In the genomic region with DNA sequence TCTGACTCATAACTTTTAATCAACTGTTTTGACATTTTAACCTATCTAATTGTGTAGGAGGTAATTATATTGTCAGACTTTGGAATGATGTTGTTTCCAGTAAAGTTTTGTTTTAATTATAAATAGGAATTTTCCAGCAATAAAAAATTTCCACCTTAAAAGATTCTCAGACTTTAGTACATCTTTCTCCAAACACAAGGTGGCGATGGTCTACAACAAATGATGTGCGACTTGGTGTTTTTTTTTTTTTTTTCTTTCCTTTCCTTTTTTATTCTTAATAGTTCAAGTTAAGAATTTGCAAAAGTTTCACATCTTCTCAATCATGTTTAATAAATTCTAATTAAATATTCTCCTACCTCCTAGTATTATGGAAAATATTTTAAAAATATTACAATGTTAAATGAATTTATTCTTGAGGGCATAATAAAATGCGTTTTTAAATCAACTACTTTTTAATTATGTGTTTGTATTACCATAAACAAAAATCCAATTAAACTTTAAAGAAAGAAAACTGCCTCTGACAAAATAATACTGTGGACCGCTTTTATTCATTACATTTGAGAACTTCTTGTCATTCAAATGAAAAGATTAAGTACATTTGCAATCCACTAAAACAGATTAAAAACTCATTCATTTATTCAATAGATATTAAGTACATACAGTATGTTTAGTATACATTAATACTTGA, we compare ENCODE assay signal across 9 cellular contexts. TPM values are rescaled to one million over a fixed set of nuclear protein-coding genes. Genes with fewer than 3 reads are reported as not detected.
DNase-seq lines count a peak whose midpoint lies in the region; ATAC-seq and TF ChIP-seq lines count a peak whose summit lies in the region.
"Had no signal": no experiment of that assay in that cellular context is flagged by ENCODE, and none has a peak within 500 bp of the region (broad histone marks: within the 10 kb centered on the region; RNA-seq: fewer than 3 reads in every experiment).

No MANE protein-coding gene starts in this region.

- H3K27me3 Mint-ChIP-seq in activated CD4-positive, alpha-beta memory T cell treated with anti-CD3 and anti-CD28 coated beads, Interleukin-2, amount 10 ng/mL, durations not matched to agents 7 days and 5 days: peaks cover 44% of the 10 kb centered on the region

- H3K4me3 Mint-ChIP-seq in activated CD4-positive, alpha-beta memory T cell treated with anti-CD3 and anti-CD28 coated beads, Interleukin-2, amount 10 ng/mL, durations not matched to agents 7 days and 5 days: no peak overlapping the region
- H3K4me3 Mint-ChIP-seq: central memory CD8-positive, alpha-beta T cell had no signal

- CTCF ChIA-PET in activated CD4-positive, alpha-beta memory T cell treated with anti-CD3 and anti-CD28 coated beads, Interleukin-2, amount 10 ng/mL, durations not matched to agents 7 days and 5 days (lab: Charles Lee): no interaction called here

- no peaks in the 10 kb centered on the region for H3K36me3 Mint-ChIP-seq in activated CD4-positive, alpha-beta memory T cell treated with anti-CD3 and anti-CD28 coated beads, Interleukin-2, amount 10 ng/mL, durations not matched to agents 7 days and 5 days (ENCODE audit: low read depth)

- peak; percentile 29 for TF ChIP-seq CTCF in GM12865 (IDR thresholded peaks at IDR 0.05; ENCODE audit: insufficient read depth, low read depth, low read length, missing control alignments)
- TF ChIP-seq CTCF in dorsolateral prefrontal cortex (IDR thresholded peaks at IDR 0.05 in 54 of 56, conservative IDR thresholded peaks at IDR 0.05 in 2 of 56; ENCODE audit: low read depth in 1 of 56, partially characterized antibody in 56 of 56): peak; percentile 41 to 82 (median 68)
- peak; percentile 31 for TF ChIP-seq CTCF in parathyroid adenoma (IDR thresholded peaks at IDR 0.05)

- ATAC-seq in GM19351 (IDR thresholded peaks at IDR 0.05; ENCODE audit: unreplicated experiment): no peak

- H3K4me3 ChIP-seq in ACC112 (ENCODE audit: low read depth, low read length) (peak overlapping the region; percentile 60), GM12865 (ENCODE audit: low read depth, low read length) (no peak overlapping the region), dorsolateral prefrontal cortex (peak overlapping the region in 51 of 59 donors; percentile 2 to 53 (median 25)), parathyroid adenoma (ENCODE audit: low read depth, low read length) (peak overlapping the region; percentile 12)

- POLR2A ChIA-PET in activated CD4-positive, alpha-beta memory T cell treated with anti-CD3 and anti-CD28 coated beads, Interleukin-2, amount 10 ng/mL, durations not matched to agents 7 days and 5 days (lab: Charles Lee): no interaction called here

- no peaks in the 10 kb centered on the region for H3K36me3 ChIP-seq in ACC112 (ENCODE audit: insufficient read depth, low read length)
- no peaks in the 10 kb centered on the region for H3K36me3 ChIP-seq in parathyroid adenoma (ENCODE audit: control insufficient read depth, insufficient read depth, low read length)

- H3K27ac ChIP-seq in ACC112 (ENCODE audit: low read depth, low read length): peak overlapping the region; percentile 45
- peak overlapping the region in 36 of 59 donors; percentile 1 to 100 (median 96) for H3K27ac ChIP-seq in dorsolateral prefrontal cortex
- no peak overlapping the region for H3K27ac ChIP-seq in parathyroid adenoma

- no peaks in the 10 kb centered on the region for H3K27me3 ChIP-seq in ACC112 (ENCODE audit: insufficient read depth, low read length)
- no peaks in the 10 kb centered on the region for H3K27me3 ChIP-seq in dorsolateral prefrontal cortex
- H3K27me3 ChIP-seq in parathyroid adenoma (ENCODE audit: control insufficient read depth, insufficient read depth, low read length): no peaks in the 10 kb centered on the region

- peak overlapping the region; percentile 39 for H3K4me2 ChIP-seq in parathyroid adenoma (ENCODE audit: low read length)

- intact Hi-C loops in dorsolateral prefrontal cortex (cut with DNase I): loop anchor here (2.0 to 10.0 kb wide), 11 partner anchors 625 to 1898 kb away; no protein-coding TSS in a partner anchor

- H3K9me3 Mint-ChIP-seq in activated CD4-positive, alpha-beta memory T cell treated with anti-CD3 and anti-CD28 coated beads, Interleukin-2, amount 10 ng/mL, durations not matched to agents 7 days and 5 days: no peaks in the 10 kb centered on the region
- H3K9me3 Mint-ChIP-seq: central memory CD8-positive, alpha-beta T cell had no signal

- H3K4me1 Mint-ChIP-seq in activated CD4-positive, alpha-beta memory T cell treated with anti-CD3 and anti-CD28 coated beads, Interleukin-2, amount 10 ng/mL, durations not matched to agents 7 days and 5 days: peaks cover 17% of the 10 kb centered on the region

- DNase-seq in GM12865 (ENCODE audit: low read depth) (peak; percentile 39), NOMO-1 treated with DMSO at 0.1 percent for 48 hours (lab: John Stamatoyannopoulos, UW; ENCODE audit: unreplicated experiment) (peak; percentile 38), dorsolateral prefrontal cortex (no peak), NCI-H187 (lab: John Stamatoyannopoulos, UW) (no peak)
- DNase-seq in activated CD4-positive, alpha-beta memory T cell treated with anti-CD3 and anti-CD28 coated beads, Interleukin-2, amount 10 ng/mL, durations not matched to agents 7 days and 5 days: no peak

- no peak overlapping the region for H3K9ac ChIP-seq in parathyroid adenoma

- no peaks in the 10 kb centered on the region for H3K9me3 ChIP-seq in parathyroid adenoma (ENCODE audit: control insufficient read depth, low read length)

- H3K4me1 ChIP-seq in ACC112 (ENCODE audit: control insufficient read depth, insufficient read depth, low read length, unreplicated experiment): peaks cover 5% of the 10 kb centered on the region
- no peaks in the 10 kb centered on the region for H3K4me1 ChIP-seq in parathyroid adenoma

- peaks cover 5% of the 10 kb centered on the region for H3K79me2 ChIP-seq in ACC112 (ENCODE audit: control insufficient read depth, insufficient read depth, low read length, unreplicated experiment)
- H3K79me2 ChIP-seq in parathyroid adenoma: no peaks in the 10 kb centered on the region

- no peak overlapping the region for H2AFZ ChIP-seq in ACC112 (ENCODE audit: low read length, unreplicated experiment)
- no peak overlapping the region for H2AFZ ChIP-seq in parathyroid adenoma

- H3K27ac Mint-ChIP-seq in activated CD4-positive, alpha-beta memory T cell treated with anti-CD3 and anti-CD28 coated beads, Interleukin-2, amount 10 ng/mL, durations not matched to agents 7 days and 5 days: no peak overlapping the region

RNA-seq across cellular contexts. Expression of a gene that starts 4.4 kb away (rescaled TPM):
- 100 to 1,000 TPM in 3 of 120 experiments, 10 to 100 TPM in 117; 11.7 to 160 (median 37.6) TPM for total RNA-seq in dorsolateral prefrontal cortex
- 1 to 10 TPM; 1.2 to 1.4 TPM for total RNA-seq in activated CD4-positive, alpha-beta memory T cell treated with anti-CD3 and anti-CD28 coated beads, Interleukin-2, amount 10 ng/mL, durations not matched to agents 7 days and 5 days

Comparison
In these comparisons a context has a peak if more than half of its experiments do, and no peak if none do; other contexts are left out.
1. DNase-seq: peak in GM12865 (single experiment) and NOMO-1 treated with DMSO at 0.1 percent for 48 hours (single experiment); none in dorsolateral prefrontal cortex (0 of 10), NCI-H187 (0 of 2) and activated CD4-positive, alpha-beta memory T cell treated with anti-CD3 and anti-CD28 coated beads, Interleukin-2, amount 10 ng/mL, durations not matched to agents 7 days and 5 days (single experiment).
2. RNA of a gene that starts 4.4 kb away (total RNA-seq): 11.7 to 160 TPM in dorsolateral prefrontal cortex; 1.2 to 1.4 TPM in activated CD4-positive, alpha-beta memory T cell treated with anti-CD3 and anti-CD28 coated beads, Interleukin-2, amount 10 ng/mL, durations not matched to agents 7 days and 5 days; every median in the first group is over 4 times any median in the second.
3. Peak in every context shown above with its lines, with median percentiles within 50 percentile points of each other: CTCF ChIP-seq.